Comparison of ENCODE assay signal across 8 cellular contexts in genomic region chr11:58576792-58577440, GRCh38. TPM values are rescaled to one million over a fixed set of nuclear protein-coding genes. Genes with fewer than 3 reads are reported as not detected.
DNase-seq lines count a peak whose midpoint lies in the region; ATAC-seq and TF ChIP-seq lines count a peak whose summit lies in the region.

No MANE protein-coding gene starts in this region.

- TF ChIP-seq CTCF in 22Rv1 (IDR thresholded peaks at IDR 0.05) (peak; percentile 65), OCI-LY1 (IDR thresholded peaks at IDR 0.05; ENCODE audit: low read length) (peak; percentile 41; the same call in 1 of the 2 replicates), mucosa of descending colon (IDR thresholded peaks at IDR 0.05) (no peak)

- H3K4me2 ChIP-seq in OCI-LY1 (ENCODE audit: low read length), result peak overlapping the region; percentile 95

- peaks cover 67% of the 10 kb centered on the region for H3K79me2 ChIP-seq in OCI-LY1 (ENCODE audit: insufficient read depth, low read length)

- no peak overlapping the region for H2AFZ ChIP-seq in OCI-LY1 (ENCODE audit: low read length)

- ATAC-seq in mucosa of descending colon (no peak), HG02798 (IDR thresholded peaks at IDR 0.05; ENCODE audit: poor library complexity, unreplicated experiment) (no peak)

- H3K4me1 ChIP-seq in OCI-LY1 (ENCODE audit: insufficient read depth, low read length, severe bottlenecking) (peaks cover 57% of the 10 kb centered on the region), mucosa of descending colon (ENCODE audit: low read depth) (peaks cover 37% of the 10 kb centered on the region)

- DNase-seq in GM04504 (ENCODE audit: low read depth), result peak; percentile 28
- peak; percentile 62 for DNase-seq in dedifferentiated amniotic fluid mesenchymal stem cell (ENCODE audit: extremely low spot score)
- DNase-seq in mucosa of descending colon, result no peak
- DNase-seq in NCI-H1930 (lab: John Stamatoyannopoulos, UW), result no peak
- no peak for DNase-seq in UCSD-AML1 (lab: John Stamatoyannopoulos, UW; ENCODE audit: unreplicated experiment)

- H3K36me3 ChIP-seq in OCI-LY1 (ENCODE audit: insufficient read depth, low read length) (peaks cover 19% of the 10 kb centered on the region), mucosa of descending colon (ENCODE audit: low read depth) (no peaks in the 10 kb centered on the region)

- H4K20me1 ChIP-seq in OCI-LY1 (ENCODE audit: insufficient read depth, low read length), result no peaks in the 10 kb centered on the region

- no peaks in the 10 kb centered on the region for H3K27me3 ChIP-seq in OCI-LY1 (ENCODE audit: insufficient read depth, low read length)

- H3K4me3 ChIP-seq in OCI-LY1 (ENCODE audit: low read depth, low read length, poor library complexity, severe bottlenecking) (peak overlapping the region; percentile 73), mucosa of descending colon (peak overlapping the region; percentile 100)

- H3K9ac ChIP-seq in OCI-LY1 (ENCODE audit: low read length), result peak overlapping the region; percentile 92

- H3K9me3 ChIP-seq in OCI-LY1 (ENCODE audit: low read length) (no peaks in the 10 kb centered on the region), mucosa of descending colon (no peaks in the 10 kb centered on the region)

- H3K9me2 ChIP-seq in OCI-LY1 (ENCODE audit: low read depth, low read length), result no peaks in the 10 kb centered on the region

- H3F3A ChIP-seq in OCI-LY1 (ENCODE audit: insufficient read depth, low read length), result 0 out of 2 replicates have a peak, but pooled peaks cover 3% of the 10 kb centered on the region

- H3K27ac ChIP-seq in 22Rv1 (peak overlapping the region; percentile 99), OCI-LY1 (ENCODE audit: low read depth, low read length, poor library complexity, severe bottlenecking) (peak overlapping the region; percentile 99)

- intact Hi-C loops in mucosa of descending colon (cut with DNase I, micrococcal nuclease), result no loop called here

RNA-seq across cellular contexts. Expression of gene LPXN, which starts 1.3 kb away (rescaled TPM):
- 10 to 100 TPM; 10.7 to 20.1 (median 12.7) TPM for total RNA-seq in mucosa of descending colon

RNA-seq across cellular contexts. Expression of gene ZFP91, which starts 1.9 kb away (rescaled TPM):
- 10 to 100 TPM; 70.0 to 93.9 (median 75.3) TPM for total RNA-seq in mucosa of descending colon

RNA-seq across cellular contexts. Expression of gene CNTF, which starts 45.5 kb away (rescaled TPM):
- 1 to 10 TPM; 2.0 to 2.6 (median 2.5) TPM for total RNA-seq in mucosa of descending colon

Comparison
In these comparisons a context has a peak if more than half of its experiments do, and no peak if none do; other contexts are left out.
1. DNase-seq: peak in GM04504 (single experiment) and dedifferentiated amniotic fluid mesenchymal stem cell (single experiment); none in mucosa of descending colon (0 of 3), NCI-H1930 (0 of 2) and UCSD-AML1 (single experiment).